In the genomic region with DNA sequence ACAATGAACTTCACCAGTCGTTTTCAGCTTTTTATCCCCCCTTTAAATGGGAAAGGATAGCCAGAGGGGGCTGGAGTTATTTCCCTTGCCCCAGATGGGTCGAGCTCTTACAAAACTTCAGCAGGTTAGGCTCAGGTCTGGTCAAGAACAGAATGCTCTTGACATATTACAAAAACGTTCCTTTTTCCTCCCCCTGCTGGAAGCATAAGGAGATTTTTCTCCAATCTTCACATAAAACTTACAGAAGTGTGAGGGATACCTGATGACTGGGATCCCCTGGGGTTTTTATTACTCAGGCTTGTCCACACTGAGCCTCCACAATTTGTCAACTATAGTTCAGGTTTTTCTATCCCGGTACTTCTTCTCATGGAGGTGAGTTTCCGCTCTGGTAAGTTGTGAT, we compare ENCODE assay signal across 8 cellular contexts.
DNase-seq lines count a peak whose midpoint lies in the region; ATAC-seq and TF ChIP-seq lines count a peak whose summit lies in the region.

No MANE protein-coding gene starts in this region.

- no peaks in the 10 kb centered on the region; the same call in 1 of the 2 replicates for H3F3A ChIP-seq in PC-9 (ENCODE audit: insufficient read depth, low read depth)

- H3K27ac ChIP-seq in 22Rv1 (no peak overlapping the region), PC-9 (no peak overlapping the region), gastroesophageal sphincter (no peak overlapping the region)

- H3K9me3 ChIP-seq in PC-9 (ENCODE audit: insufficient read depth, low read depth) (no peaks in the 10 kb centered on the region; the same call in 1 of the 2 replicates), gastroesophageal sphincter (peaks cover 0 to 22% (median 0%) of the 10 kb centered on the region in 3 donors)

- no peak for ATAC-seq in HG03159 (IDR thresholded peaks at IDR 0.05; ENCODE audit: unreplicated experiment)
- ATAC-seq in GM21515 (IDR thresholded peaks at IDR 0.05; ENCODE audit: unreplicated experiment): no peak
- ATAC-seq in gastroesophageal sphincter: no peak

- H3K36me3 ChIP-seq in PC-9 (ENCODE audit: low read depth): no peaks in the 10 kb centered on the region
- no peaks in the 10 kb centered on the region for H3K36me3 ChIP-seq in gastroesophageal sphincter

- H2AFZ ChIP-seq in PC-9: no peak overlapping the region; the same call in 1 of the 2 replicates

- no TSS peak for BruUV-seq in PC-9 (replicated peaks; lab: Mats Ljungman, UMichigan)

- DNase-seq in GM03348 (ENCODE audit: low spot score) (peak; percentile 15), PC-9 (peak in 1 of 2 experiments; percentile 41), fibroblast of peridontal ligament (ENCODE audit: extremely low read depth) (peak; percentile 26)
- no peak for DNase-seq in effector CD8-positive, alpha-beta T cell (lab: John Stamatoyannopoulos, UW)

- CTCF ChIA-PET in PC-9 (lab: Charles Lee): interaction anchor here (0.6 to 0.7 kb wide), 4 partner anchors 62 to 571 kb away, joined by 3 to 12 read pairs (median 6); no protein-coding TSS in a partner anchor

- no peaks in the 10 kb centered on the region; the same call in 1 of the 2 replicates for H3K9me2 ChIP-seq in PC-9 (ENCODE audit: insufficient read depth)

- WGBS in gastroesophageal sphincter (ENCODE audit: low coverage in 1 of 2), 2 donors: 56 to 66% methylated on average over 3 to 5 of the region's 5 CpGs

- TF ChIP-seq CTCF in 22Rv1 (IDR thresholded peaks at IDR 0.05) (peak; percentile 5; the same call in 1 of the 2 replicates), PC-9 (conservative IDR thresholded peaks at IDR 0.05) (peak; percentile 58), gastroesophageal sphincter (IDR thresholded peaks at IDR 0.05) (no peak)

- no peaks in the 10 kb centered on the region for H4K20me1 ChIP-seq in PC-9 (ENCODE audit: insufficient read depth)

- no peak overlapping the region for H3K4me2 ChIP-seq in PC-9

- no peaks in the 10 kb centered on the region for H3K4me1 ChIP-seq in PC-9 (replicated peaks; ENCODE audit: insufficient read depth)
- no peaks in the 10 kb centered on the region for H3K4me1 ChIP-seq in gastroesophageal sphincter

- no peak for TF ChIP-seq EP300 in gastroesophageal sphincter (IDR thresholded peaks at IDR 0.05)

- H3K27me3 ChIP-seq in PC-9 (ENCODE audit: insufficient read depth, low read depth): no peaks in the 10 kb centered on the region
- no peaks in the 10 kb centered on the region for H3K27me3 ChIP-seq in gastroesophageal sphincter

- TF ChIP-seq POLR2A in gastroesophageal sphincter (IDR thresholded peaks at IDR 0.05): no peak

- H3K4me3 ChIP-seq in PC-9: no peak overlapping the region
- no peak overlapping the region for H3K4me3 ChIP-seq in gastroesophageal sphincter

- no peaks in the 10 kb centered on the region for H3K79me2 ChIP-seq in PC-9 (ENCODE audit: low read depth)

- POLR2A ChIA-PET in PC-9 (lab: Charles Lee; ENCODE audit: unreplicated experiment): no interaction called here

- intact Hi-C loops in PC-9 (cut with micrococcal nuclease; ENCODE audit: unreplicated experiment): loop anchor here (1.0 kb wide), 1 partner anchor 69 kb away; no protein-coding TSS in a partner anchor

Comparison
In these comparisons a context has a peak if more than half of its experiments do, and no peak if none do; other contexts are left out.
1. CTCF ChIP-seq: peak in 22Rv1 (single experiment) and PC-9 (single experiment); none in gastroesophageal sphincter (0 of 4).